31 cellular contexts compared by ENCODE assay signal in genomic region chr1:5995871-5996630, GRCh38. TPM values are rescaled to one million over a fixed set of nuclear protein-coding genes. Genes with fewer than 3 reads are reported as not detected.
DNase-seq lines count a peak whose midpoint lies in the region; ATAC-seq and TF ChIP-seq lines count a peak whose summit lies in the region.
"Had no signal": no experiment of that assay in that cellular context is flagged by ENCODE, and none has a peak within 500 bp of the region (broad histone marks: within the 10 kb centered on the region; RNA-seq: fewer than 3 reads in every experiment).

No MANE protein-coding gene starts in this region.

- H3K4me3 ChIP-seq in Loucy (ENCODE audit: low read length, poor library complexity, severe bottlenecking), result no peak overlapping the region
- H3K4me3 ChIP-seq: ascending aorta, cardiac muscle cell, esophagus squamous epithelium, left lung, right lobe of liver, SK-N-MC had no signal

- intact Hi-C loops in posterior vena cava (cut with DNase I), result no loop called here

- peaks cover 14% of the 10 kb centered on the region for H3K4me1 Mint-ChIP-seq in T-helper 2 cell treated with Interferon-gamma antibody and Interleukin-4, amounts not matched to agents 5 μg/mL and 100 μg/mL, for 36 hours (ENCODE audit: low read depth)
- H3K4me1 Mint-ChIP-seq in immature natural killer cell, result peaks cover 44 to 53% of the 10 kb centered on the region in 2 donors

- H3K27me3 ChIP-seq in Loucy (ENCODE audit: insufficient read depth, low read length, poor library complexity, severe bottlenecking), result no peaks in the 10 kb centered on the region
- H3K27me3 ChIP-seq: ascending aorta, right lobe of liver had no signal

- H3K4me2 ChIP-seq in Loucy (ENCODE audit: low read depth, low read length, poor library complexity, severe bottlenecking), result peak overlapping the region; percentile 100

- H3K9me3 Mint-ChIP-seq in T-helper 2 cell treated with Interferon-gamma antibody and Interleukin-4, amounts not matched to agents 5 μg/mL and 100 μg/mL, for 36 hours, result no peaks in the 10 kb centered on the region
- H3K9me3 Mint-ChIP-seq in immature natural killer cell, result no peaks in the 10 kb centered on the region
- H3K9me3 Mint-ChIP-seq: activated naive CD8-positive, alpha-beta T cell treated with anti-CD3 and anti-CD28 coated beads for 36 hours; dendritic cell treated with granulocyte-macrophage colony-stimulating factor and Interleukin-4, amounts not matched to agents 40 ng/mL and 50 ng/mL, for 4 days; mesothelial cell of epicardium; nephron; stimulated activated naive B cell treated with anti-CD40 and anti-IgM and Interleukin-4, amounts not matched to agents 10 μg/mL and 1 μg/mL and 100 μg/mL, for 72 hours; T-helper 1 cell treated with Interleukin-12 subunit alpha and Interleukin-12 subunit beta and Interleukin-4 antibody, amounts not matched to agents 30 μg/mL and 1 μg/mL, for 36 hours had no signal

- no peaks in the 10 kb centered on the region for H3K9me2 ChIP-seq in Loucy (replicated peaks; ENCODE audit: low read depth, low read length)

- no peaks in the 10 kb centered on the region for H3K27me3 Mint-ChIP-seq in T-helper 2 cell treated with Interferon-gamma antibody and Interleukin-4, amounts not matched to agents 5 μg/mL and 100 μg/mL, for 36 hours (ENCODE audit: low read depth)
- peaks cover 5 to 17% (median 9%) of the 10 kb centered on the region in 3 donors for H3K27me3 Mint-ChIP-seq in immature natural killer cell (ENCODE audit: low read depth in 3 of 3)
- H3K27me3 Mint-ChIP-seq: activated naive CD8-positive, alpha-beta T cell treated with anti-CD3 and anti-CD28 coated beads for 36 hours; CD4-positive, alpha-beta memory T cell; stimulated activated naive B cell treated with anti-CD40 and anti-IgM and Interleukin-4, amounts not matched to agents 10 μg/mL and 1 μg/mL and 100 μg/mL, for 72 hours had no signal

- no peaks in the 10 kb centered on the region for H3F3A ChIP-seq in Loucy (ENCODE audit: low read depth)

- peaks cover 67% of the 10 kb centered on the region for H3K79me2 ChIP-seq in Loucy (ENCODE audit: insufficient read depth, low read length)
- H3K79me2 ChIP-seq: parathyroid adenoma had no signal

- no peak overlapping the region for H2AFZ ChIP-seq in Loucy (ENCODE audit: low read length)
- H2AFZ ChIP-seq: parathyroid adenoma had no signal

- no peaks in the 10 kb centered on the region for H3K9me3 ChIP-seq in Loucy (ENCODE audit: insufficient read depth, low read depth, low read length)
- H3K9me3 ChIP-seq: ascending aorta, esophagus squamous epithelium, left lung, right lobe of liver had no signal

- no peak for TF ChIP-seq CTCF in Loucy (conservative IDR thresholded peaks at IDR 0.05; ENCODE audit: low read length)

- peaks cover 11% of the 10 kb centered on the region for H4K20me1 ChIP-seq in Loucy (ENCODE audit: insufficient read depth, low read length, poor library complexity, severe bottlenecking)

- H3K27ac Mint-ChIP-seq in T-helper 2 cell treated with Interferon-gamma antibody and Interleukin-4, amounts not matched to agents 5 μg/mL and 100 μg/mL, for 36 hours, result peak overlapping the region; percentile 52
- peak overlapping the region in 2 of 6 donors; percentile 23 to 45 for H3K27ac Mint-ChIP-seq in immature natural killer cell
- H3K27ac Mint-ChIP-seq: activated naive CD8-positive, alpha-beta T cell treated with anti-CD3 and anti-CD28 coated beads for 36 hours; mesothelial cell of epicardium; nephron; stimulated activated naive B cell treated with anti-CD40 and anti-IgM and Interleukin-4, amounts not matched to agents 10 μg/mL and 1 μg/mL and 100 μg/mL, for 72 hours; T-helper 1 cell treated with Interleukin-12 subunit alpha and Interleukin-12 subunit beta and Interleukin-4 antibody, amounts not matched to agents 30 μg/mL and 1 μg/mL, for 36 hours had no signal

- peaks cover 29% of the 10 kb centered on the region for H3K4me1 ChIP-seq in Loucy (ENCODE audit: insufficient read depth, low read length, poor library complexity, severe bottlenecking)
- H3K4me1 ChIP-seq: parathyroid adenoma, right lobe of liver had no signal

- ATAC-seq in HG03097 (IDR thresholded peaks at IDR 0.05; ENCODE audit: low FRiP score, unreplicated experiment), result no peak
- ATAC-seq: GM12878; left lung; right lobe of liver; stimulated activated naive B cell treated with anti-CD40 and anti-IgM and Interleukin-4, amounts not matched to agents 10 μg/mL and 1 μg/mL and 100 μg/mL, for 72 hours had no signal

- DNase-seq in T-helper 2 cell treated with Interferon-gamma antibody and Interleukin-4, amounts not matched to agents 5 μg/mL and 100 μg/mL, for 36 hours (ENCODE audit: low spot score), result no peak
- DNase-seq in T-helper 2 cell (no peak), immature natural killer cell (no peak), posterior vena cava (ENCODE audit: low spot score) (peak; percentile 81), NCI-H510A (lab: John Stamatoyannopoulos, UW) (no peak), C1 segment of cervical spinal cord (lab: John Stamatoyannopoulos, UW) (no peak)
- DNase-seq: activated naive CD8-positive, alpha-beta T cell treated with anti-CD3 and anti-CD28 coated beads for 36 hours; CD4-positive, alpha-beta memory T cell; esophagus squamous epithelium; foreskin melanocyte; KG1; MM.1S; NCI-H1417; NCI-H2029 treated with DMSO at 0.1 percent for 48 hours; NCI-H82; RPMI8226; stimulated activated CD4-positive, alpha-beta T cell treated with anti-CD3 and anti-CD28 coated beads, Interleukin-4, amount 100 ng/mL, for 4 hours; stimulated activated naive B cell treated with anti-CD40 and anti-IgM and Interleukin-4, amounts not matched to agents 10 μg/mL and 1 μg/mL and 100 μg/mL, for 72 hours had no signal

- peaks cover 6% of the 10 kb centered on the region for H3K36me3 Mint-ChIP-seq in T-helper 2 cell treated with Interferon-gamma antibody and Interleukin-4, amounts not matched to agents 5 μg/mL and 100 μg/mL, for 36 hours (ENCODE audit: low read depth)
- peaks cover 0 to 7% (median 0%) of the 10 kb centered on the region in 3 donors for H3K36me3 Mint-ChIP-seq in immature natural killer cell
- H3K36me3 Mint-ChIP-seq: activated naive CD8-positive, alpha-beta T cell treated with anti-CD3 and anti-CD28 coated beads for 36 hours; mesothelial cell of epicardium had no signal

- peak overlapping the region; percentile 25 for H3K9ac ChIP-seq in Loucy (ENCODE audit: low read depth, low read length, poor library complexity, severe bottlenecking)
- H3K9ac ChIP-seq: parathyroid adenoma had no signal

- H3K36me3 ChIP-seq in Loucy (ENCODE audit: insufficient read depth, low read length), result no peaks in the 10 kb centered on the region
- H3K36me3 ChIP-seq: ascending aorta, cardiac muscle cell, esophagus squamous epithelium, right lobe of liver had no signal

- H3K4me3 Mint-ChIP-seq in T-helper 2 cell treated with Interferon-gamma antibody and Interleukin-4, amounts not matched to agents 5 μg/mL and 100 μg/mL, for 36 hours, result peak overlapping the region; percentile 36
- peak overlapping the region in 3 of 5 donors; percentile 30 to 39 (median 35) for H3K4me3 Mint-ChIP-seq in immature natural killer cell
- H3K4me3 Mint-ChIP-seq: activated naive CD8-positive, alpha-beta T cell treated with anti-CD3 and anti-CD28 coated beads for 36 hours; dendritic cell treated with granulocyte-macrophage colony-stimulating factor and Interleukin-4, amounts not matched to agents 40 ng/mL and 50 ng/mL, for 4 days; mesothelial cell of epicardium; nephron had no signal

RNA-seq across cellular contexts. Expression of gene NPHP4, which starts 3.8 kb away (rescaled TPM):
- polyA plus RNA-seq in immature natural killer cell, result 1 to 10 TPM in 1 of 3 donors, under 1 TPM in 2; 0.59 to 1.4 (median 1.00) TPM
- total RNA-seq in posterior vena cava, result 1 to 10 TPM; 6.9 to 7.7 TPM

RNA-seq across cellular contexts. Expression of gene KCNAB2, which starts 49.6 kb away (rescaled TPM):
- polyA plus RNA-seq in immature natural killer cell, result 10 to 100 TPM; 26.1 to 73.8 (median 42.7) TPM
- total RNA-seq in posterior vena cava, result 10 to 100 TPM; 13.5 to 21.8 TPM
